In the genomic region with DNA sequence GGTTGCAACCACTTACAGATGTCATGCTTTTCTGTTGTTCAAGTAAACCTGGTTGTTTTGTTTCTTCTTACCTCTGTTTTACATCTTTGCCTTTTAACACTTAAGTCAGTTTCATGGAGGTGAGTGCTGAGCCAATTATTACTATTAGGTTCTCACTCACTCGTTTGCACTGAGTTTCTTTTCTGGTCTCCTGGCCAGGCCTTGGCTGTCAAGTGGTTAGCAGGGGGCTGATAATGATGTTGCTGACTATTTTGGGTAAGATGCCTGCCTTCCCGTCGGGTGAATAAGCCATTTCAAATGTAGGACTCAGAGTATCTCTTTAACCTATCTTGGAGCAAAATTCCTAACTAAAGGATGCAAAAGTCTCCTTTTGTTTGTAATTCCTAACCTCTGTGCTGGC, we compare ENCODE assay signal across 21 cellular contexts.
DNase-seq lines count a peak whose midpoint lies in the region; ATAC-seq, FAIRE-seq and TF ChIP-seq lines count a peak whose summit lies in the region.
"Had no signal": no experiment of that assay in that cellular context is flagged by ENCODE, and none has a peak within 500 bp of the region (broad histone marks: within the 10 kb centered on the region; RNA-seq: fewer than 3 reads in every experiment).

No MANE protein-coding gene starts in this region.

- H3K9ac ChIP-seq in neural progenitor cell = no peak overlapping the region

- intact Hi-C loops in CD4-positive, alpha-beta memory T cell (cut with micrococcal nuclease) = no loop called here
- intact Hi-C loops in esophagus muscularis mucosa (cut with DNase I) = no loop called here
- intact Hi-C loops in activated T-helper 1 cell treated with anti-CD3 and anti-CD28 coated beads, Interleukin-12 subunit alpha, Interleukin-12 subunit beta, Interleukin-2, Interleukin-4 antibody, amounts not matched to agents 30 ng/mL and 10 ng/mL and 1 ng/mL, durations not matched to agents 14 hours and 24 hours and 36 hours (cut with micrococcal nuclease) = no loop called here

- H3K4me1 ChIP-seq in CD4-positive, alpha-beta memory T cell (ENCODE audit: insufficient read depth, low read length) = peaks cover 15% of the 10 kb centered on the region
- H3K4me1 ChIP-seq in esophagus muscularis mucosa = peaks cover 3 to 20% (median 11%) of the 10 kb centered on the region in 4 donors
- H3K4me1 ChIP-seq in neural progenitor cell = peaks cover 10% of the 10 kb centered on the region

- H3K9me3 ChIP-seq in CD4-positive, alpha-beta memory T cell (ENCODE audit: control insufficient read depth in 1 of 2, low read length in 2 of 2) = no peaks in the 10 kb centered on the region
- no peaks in the 10 kb centered on the region for H3K9me3 ChIP-seq in esophagus muscularis mucosa
- no peaks in the 10 kb centered on the region for H3K9me3 ChIP-seq in neural progenitor cell (ENCODE audit: low read depth)

- no peak for TF ChIP-seq EP300 in esophagus muscularis mucosa (IDR thresholded peaks at IDR 0.05)

- H3K79me2 ChIP-seq in neural progenitor cell (ENCODE audit: low read depth) = no peaks in the 10 kb centered on the region

- no peak for ATAC-seq in GM19455 (IDR thresholded peaks at IDR 0.05; ENCODE audit: unreplicated experiment)
- no peak for ATAC-seq in GM18502 (IDR thresholded peaks at IDR 0.05; ENCODE audit: poor library complexity, unreplicated experiment)
- ATAC-seq: GM23338, sciatic nerve had no signal

- H3K27ac Mint-ChIP-seq in CD4-positive, alpha-beta memory T cell = peak overlapping the region; percentile 13 to 92 (median 70)
- no peak overlapping the region for H3K27ac Mint-ChIP-seq in neural progenitor cell
- no peak overlapping the region for H3K27ac Mint-ChIP-seq in activated T-helper 1 cell treated with anti-CD3 and anti-CD28 coated beads, Interleukin-12 subunit alpha, Interleukin-12 subunit beta, Interleukin-2, Interleukin-4 antibody, amounts not matched to agents 30 ng/mL and 10 ng/mL and 1 ng/mL, durations not matched to agents 14 hours and 24 hours and 36 hours
- H3K27ac Mint-ChIP-seq: activated naive CD4-positive, alpha-beta T cell treated with anti-CD3 and anti-CD28 coated beads, Interleukin-2, amount 10 ng/mL, durations not matched to agents 7 days and 5 days; mesothelial cell of epicardium had no signal

- peak; percentile 44 for FAIRE-seq in GM18507 (lab: Jason Lieb, UNC)
- FAIRE-seq: bronchial epithelial cell had no signal

- POLR2A ChIA-PET in CD4-positive, alpha-beta memory T cell (lab: Charles Lee; ENCODE audit: partially characterized antibody) = no interaction called here

- H3K4me3 ChIP-seq in CD4-positive, alpha-beta memory T cell (ENCODE audit: low read length in 2 of 2) = no peak overlapping the region
- H3K4me3 ChIP-seq in esophagus muscularis mucosa = no peak overlapping the region
- no peak overlapping the region for H3K4me3 ChIP-seq in neural progenitor cell
- H3K4me3 ChIP-seq: GM23338 had no signal

- no peaks in the 10 kb centered on the region for H4K20me1 ChIP-seq in neural progenitor cell (ENCODE audit: low read depth)

- peaks cover 68 to 91% of the 10 kb centered on the region in 2 donors for H3K36me3 Mint-ChIP-seq in CD4-positive, alpha-beta memory T cell
- peaks cover 48% of the 10 kb centered on the region for H3K36me3 Mint-ChIP-seq in neural progenitor cell
- H3K36me3 Mint-ChIP-seq in activated T-helper 1 cell treated with anti-CD3 and anti-CD28 coated beads, Interleukin-12 subunit alpha, Interleukin-12 subunit beta, Interleukin-2, Interleukin-4 antibody, amounts not matched to agents 30 ng/mL and 10 ng/mL and 1 ng/mL, durations not matched to agents 14 hours and 24 hours and 36 hours (ENCODE audit: low read depth) = peaks cover 67% of the 10 kb centered on the region

- H3K36me3 ChIP-seq in CD4-positive, alpha-beta memory T cell (ENCODE audit: insufficient read depth, low read length) = peaks cover 83% of the 10 kb centered on the region
- H3K36me3 ChIP-seq in esophagus muscularis mucosa = peaks cover 30 to 100% (median 74%) of the 10 kb centered on the region in 4 donors
- peaks cover 8% of the 10 kb centered on the region for H3K36me3 ChIP-seq in neural progenitor cell

- no peak overlapping the region for H2AFZ ChIP-seq in neural progenitor cell (replicated peaks)
- H2AFZ ChIP-seq: GM23338 had no signal

- TF ChIP-seq CTCF in esophagus muscularis mucosa (IDR thresholded peaks at IDR 0.05) (no peak), neural progenitor cell (IDR thresholded peaks at IDR 0.05) (no peak)

- no peaks in the 10 kb centered on the region for H3K27me3 ChIP-seq in CD4-positive, alpha-beta memory T cell (ENCODE audit: insufficient read depth, low read length)
- H3K27me3 ChIP-seq in esophagus muscularis mucosa (no peaks in the 10 kb centered on the region), neural progenitor cell (no peaks in the 10 kb centered on the region)

- peaks cover 0 to 1% (median 0%) of the 10 kb centered on the region in 8 donors for H3K9me3 Mint-ChIP-seq in CD4-positive, alpha-beta memory T cell
- H3K9me3 Mint-ChIP-seq in neural progenitor cell = no peaks in the 10 kb centered on the region
- no peaks in the 10 kb centered on the region for H3K9me3 Mint-ChIP-seq in activated T-helper 1 cell treated with anti-CD3 and anti-CD28 coated beads, Interleukin-12 subunit alpha, Interleukin-12 subunit beta, Interleukin-2, Interleukin-4 antibody, amounts not matched to agents 30 ng/mL and 10 ng/mL and 1 ng/mL, durations not matched to agents 14 hours and 24 hours and 36 hours
- H3K9me3 Mint-ChIP-seq: activated naive CD4-positive, alpha-beta T cell treated with anti-CD3 and anti-CD28 coated beads, Interleukin-2, amount 10 ng/mL, durations not matched to agents 7 days and 5 days; GM23338; mesothelial cell of epicardium had no signal

- no peak for DNase-seq in CD4-positive, alpha-beta memory T cell
- DNase-seq in GM18507 (ENCODE audit: extremely low spot score, insufficient read length, low read depth) (no peak), esophagus muscularis mucosa (ENCODE audit: extremely low spot score) (no peak), neural progenitor cell (ENCODE audit: low spot score) (no peak)
- DNase-seq in activated T-helper 1 cell treated with anti-CD3 and anti-CD28 coated beads, Interleukin-12 subunit alpha, Interleukin-12 subunit beta, Interleukin-2, Interleukin-4 antibody, amounts not matched to agents 30 ng/mL and 10 ng/mL and 1 ng/mL, durations not matched to agents 14 hours and 24 hours and 36 hours (ENCODE audit: low spot score) = no peak
- DNase-seq: activated naive CD4-positive, alpha-beta T cell treated with anti-CD3 and anti-CD28 coated beads, Interleukin-2, amount 10 ng/mL, durations not matched to agents 7 days and 5 days; effector CD8-positive, alpha-beta T cell; GF-D8; hippocampal formation; NCI-H1436 treated with DMSO at 0.1 percent for 48 hours; NCI-H226; occipital lobe; T-helper 1 cell; WERI-Rb-1 had no signal

- H3K4me2 ChIP-seq in neural progenitor cell = peak overlapping the region; percentile 16
- H3K4me2 ChIP-seq: GM23338 had no signal

- no peak overlapping the region for H3K4me3 Mint-ChIP-seq in CD4-positive, alpha-beta memory T cell
- H3K4me3 Mint-ChIP-seq in neural progenitor cell = no peak overlapping the region
- H3K4me3 Mint-ChIP-seq in activated T-helper 1 cell treated with anti-CD3 and anti-CD28 coated beads, Interleukin-12 subunit alpha, Interleukin-12 subunit beta, Interleukin-2, Interleukin-4 antibody, amounts not matched to agents 30 ng/mL and 10 ng/mL and 1 ng/mL, durations not matched to agents 14 hours and 24 hours and 36 hours = no peak overlapping the region
- H3K4me3 Mint-ChIP-seq: activated naive CD4-positive, alpha-beta T cell treated with anti-CD3 and anti-CD28 coated beads, Interleukin-2, amount 10 ng/mL, durations not matched to agents 7 days and 5 days; GM23338; mesothelial cell of epicardium had no signal

- CTCF ChIA-PET in CD4-positive, alpha-beta memory T cell (lab: Charles Lee; ENCODE audit: partially characterized antibody) = no interaction called here

- H3K4me1 Mint-ChIP-seq in CD4-positive, alpha-beta memory T cell = peaks cover 35 to 38% (median 37%) of the 10 kb centered on the region in 4 donors
- peaks cover 6% of the 10 kb centered on the region for H3K4me1 Mint-ChIP-seq in neural progenitor cell
- H3K4me1 Mint-ChIP-seq in activated T-helper 1 cell treated with anti-CD3 and anti-CD28 coated beads, Interleukin-12 subunit alpha, Interleukin-12 subunit beta, Interleukin-2, Interleukin-4 antibody, amounts not matched to agents 30 ng/mL and 10 ng/mL and 1 ng/mL, durations not matched to agents 14 hours and 24 hours and 36 hours (ENCODE audit: low read depth) = peaks cover 44% of the 10 kb centered on the region
- H3K4me1 Mint-ChIP-seq: GM23338 had no signal

- no peak overlapping the region for H3K27ac ChIP-seq in CD4-positive, alpha-beta memory T cell (ENCODE audit: low read depth, low read length)
- peak overlapping the region in 3 of 4 donors; percentile 10 to 15 (median 12) for H3K27ac ChIP-seq in esophagus muscularis mucosa (replicated peaks in 1 of 4)
- H3K27ac ChIP-seq in neural progenitor cell = peak overlapping the region; percentile 33
- H3K27ac ChIP-seq: RWPE1, WERI-Rb-1 had no signal

- no peak for TF ChIP-seq POLR2A in esophagus muscularis mucosa (IDR thresholded peaks at IDR 0.05; ENCODE audit: low read depth)

- H3F3A ChIP-seq in neural progenitor cell (ENCODE audit: low read depth) = peaks cover 6% of the 10 kb centered on the region

- H3K27me3 Mint-ChIP-seq in CD4-positive, alpha-beta memory T cell = no peaks in the 10 kb centered on the region
- H3K27me3 Mint-ChIP-seq in neural progenitor cell (ENCODE audit: insufficient read depth, low read depth) = no peaks in the 10 kb centered on the region
- H3K27me3 Mint-ChIP-seq in activated T-helper 1 cell treated with anti-CD3 and anti-CD28 coated beads, Interleukin-12 subunit alpha, Interleukin-12 subunit beta, Interleukin-2, Interleukin-4 antibody, amounts not matched to agents 30 ng/mL and 10 ng/mL and 1 ng/mL, durations not matched to agents 14 hours and 24 hours and 36 hours (ENCODE audit: insufficient read depth) = no peaks in the 10 kb centered on the region
- H3K27me3 Mint-ChIP-seq: activated naive CD4-positive, alpha-beta T cell treated with anti-CD3 and anti-CD28 coated beads, Interleukin-2, amount 10 ng/mL, durations not matched to agents 7 days and 5 days had no signal

- 63% methylated on average over 3 of the region's 3 CpGs for WGBS in esophagus muscularis mucosa

Comparison
In these comparisons a context has a peak if more than half of its experiments do, and no peak if none do; other contexts are left out.
1. H3K27ac Mint-ChIP-seq: peak in CD4-positive, alpha-beta memory T cell (7 of 7); none in neural progenitor cell (single experiment) and activated T-helper 1 cell treated with anti-CD3 and anti-CD28 coated beads, Interleukin-12 subunit alpha, Interleukin-12 subunit beta, Interleukin-2, Interleukin-4 antibody, amounts not matched to agents 30 ng/mL and 10 ng/mL and 1 ng/mL, durations not matched to agents 14 hours and 24 hours and 36 hours (single experiment).